Comparison of ENCODE assay signal across 8 cellular contexts in the genomic region with DNA sequence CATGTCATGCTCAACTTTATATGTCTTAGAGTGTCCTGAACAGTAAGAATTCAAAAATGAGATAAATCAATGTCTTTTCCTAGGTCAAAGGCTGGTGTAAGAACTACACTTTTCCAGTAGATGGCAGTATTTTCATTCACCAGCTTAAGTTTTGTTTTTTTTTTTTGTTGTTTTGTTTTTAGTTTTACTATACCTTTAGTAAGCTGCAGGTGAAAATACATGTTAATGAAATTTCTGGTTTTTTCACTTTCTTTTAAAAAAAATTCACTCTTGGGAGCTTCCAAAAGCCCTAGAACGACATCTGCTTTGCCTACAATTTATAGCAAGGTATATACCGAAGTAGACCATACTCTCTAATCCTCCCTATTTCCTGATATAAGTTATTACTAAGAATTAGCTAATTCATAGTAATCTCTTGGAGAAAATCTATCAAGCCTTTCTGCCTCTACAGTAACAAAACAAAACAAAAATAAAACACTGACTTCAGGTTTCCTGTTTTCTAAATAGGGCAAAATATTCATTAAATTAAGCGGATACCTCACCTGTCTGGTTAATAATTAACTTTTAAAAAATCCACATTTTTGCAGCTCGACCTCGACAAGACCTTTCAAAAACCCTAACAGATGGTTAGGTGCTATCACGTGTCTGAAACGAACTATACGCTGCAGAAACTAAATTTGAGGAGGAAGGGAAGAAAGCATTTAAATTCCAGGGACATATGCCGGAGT. TPM values are rescaled to one million over a fixed set of nuclear protein-coding genes. Genes with fewer than 3 reads are reported as not detected.
A peak's percentile ranks its signal among the peaks of the same experiment; 100 is the strongest.
DNase-seq lines count a peak whose midpoint lies in the region; ATAC-seq and TF ChIP-seq lines count a peak whose summit lies in the region.

No MANE protein-coding gene starts in this region.

- no peaks in the 10 kb centered on the region for H3K36me3 ChIP-seq in vagina

- H3K4me1 Mint-ChIP-seq in CD14-positive monocyte (peaks cover 25% of the 10 kb centered on the region), memory B cell (peaks cover 11% of the 10 kb centered on the region)
- H3K4me1 Mint-ChIP-seq in central memory CD8-positive, alpha-beta T cell, result peaks cover 11% of the 10 kb centered on the region

- no peak for TF ChIP-seq POLR2A in vagina (IDR thresholded peaks at IDR 0.05)

- peak; percentile 94 for TF ChIP-seq CTCF in CD14-positive monocyte (IDR thresholded peaks at IDR 0.05)
- TF ChIP-seq CTCF in GM20000 (IDR thresholded peaks at IDR 0.05; ENCODE audit: extremely low read depth, missing control alignments), result peak; percentile 71
- peak; percentile 75 to 86 (median 83) for TF ChIP-seq CTCF in vagina (IDR thresholded peaks at IDR 0.05)

- H3K4me3 ChIP-seq in vagina, result peak overlapping the region; percentile 75 to 86

- H3K27ac Mint-ChIP-seq in CD14-positive monocyte, result no peak overlapping the region
- H3K27ac Mint-ChIP-seq in central memory CD8-positive, alpha-beta T cell (ENCODE audit: low read depth), result no peak overlapping the region
- peak overlapping the region; percentile 98 for H3K27ac Mint-ChIP-seq in memory B cell

- no peak for ATAC-seq in central memory CD8-positive, alpha-beta T cell (replicated peaks; ENCODE audit: extremely low read depth, poor library complexity, severe bottlenecking)
- ATAC-seq in memory B cell (ENCODE audit: low read depth), result no peak
- ATAC-seq in GM19395 (IDR thresholded peaks at IDR 0.05; ENCODE audit: unreplicated experiment), result no peak

- DNase-seq in CD14-positive monocyte (ENCODE audit: low spot score) (no peak), GM20000 (ENCODE audit: low spot score) (peak; percentile 48), NCI-H69 (lab: John Stamatoyannopoulos, UW) (peak; percentile 55), memory B cell (ENCODE audit: low spot score in 2 of 2) (peak in 1 of 2 donors; percentile 37), vagina (ENCODE audit: extremely low spot score in 2 of 2) (no peak)
- no peak for DNase-seq in central memory CD8-positive, alpha-beta T cell (ENCODE audit: low spot score in 2 of 2)
- no peak for DNase-seq in activated effector memory CD4-positive, alpha-beta T cell treated with Interleukin-2 at 50 U/mL for 16 hours

- intact Hi-C loops in CD14-positive monocyte (cut with micrococcal nuclease) (loop anchor here (2.0 to 5.0 kb wide), 3 partner anchors 209 to 243 kb away; no protein-coding TSS in a partner anchor), vagina (cut with DNase I) (no loop called here)

- peaks cover 0 to 10% (median 2%) of the 10 kb centered on the region in 7 donors for H3K9me3 Mint-ChIP-seq in CD14-positive monocyte
- no peaks in the 10 kb centered on the region for H3K9me3 Mint-ChIP-seq in central memory CD8-positive, alpha-beta T cell
- no peaks in the 10 kb centered on the region for H3K9me3 Mint-ChIP-seq in memory B cell

- H3K27ac ChIP-seq in vagina, result peak overlapping the region; percentile 99

- H3K27me3 ChIP-seq in vagina, result no peaks in the 10 kb centered on the region

- peak overlapping the region; percentile 37 to 92 for H3K4me3 Mint-ChIP-seq in CD14-positive monocyte
- H3K4me3 Mint-ChIP-seq in central memory CD8-positive, alpha-beta T cell, result peak overlapping the region; percentile 84
- peak overlapping the region; percentile 88 for H3K4me3 Mint-ChIP-seq in memory B cell

- peaks cover 2 to 10% of the 10 kb centered on the region in 2 donors for H3K36me3 Mint-ChIP-seq in CD14-positive monocyte
- peaks cover 6% of the 10 kb centered on the region for H3K36me3 Mint-ChIP-seq in central memory CD8-positive, alpha-beta T cell (ENCODE audit: insufficient read depth)
- H3K36me3 Mint-ChIP-seq in memory B cell, result no peaks in the 10 kb centered on the region

- H3K27me3 Mint-ChIP-seq in CD14-positive monocyte (ENCODE audit: low read depth in 3 of 3), result peaks cover 37 to 54% (median 47%) of the 10 kb centered on the region in 3 donors
- H3K27me3 Mint-ChIP-seq in central memory CD8-positive, alpha-beta T cell, result peaks cover 35% of the 10 kb centered on the region
- no peaks in the 10 kb centered on the region for H3K27me3 Mint-ChIP-seq in memory B cell

- peaks cover 25% of the 10 kb centered on the region for H3K4me1 ChIP-seq in vagina

- H3K9me3 ChIP-seq in vagina, result no peaks in the 10 kb centered on the region

RNA-seq across cellular contexts. Expression of a gene that starts 2.7 kb away (rescaled TPM):
- 1 to 10 TPM; 4.2 to 8.6 TPM for polyA plus RNA-seq in CD14-positive monocyte
- total RNA-seq in vagina, result 43.0 TPM

RNA-seq across cellular contexts. Expression of a gene that starts 54.5 kb away (rescaled TPM):
- polyA plus RNA-seq in CD14-positive monocyte, result 10 to 100 TPM; 18.6 to 19.4 TPM
- 9.6 TPM for total RNA-seq in vagina

Comparison
In these comparisons a context has a peak if more than half of its experiments do, and no peak if none do; other contexts are left out.
1. DNase-seq: peak in GM20000 (single experiment) and NCI-H69 (single experiment); none in CD14-positive monocyte (single experiment), central memory CD8-positive, alpha-beta T cell (0 of 2), vagina (0 of 2) and activated effector memory CD4-positive, alpha-beta T cell treated with Interleukin-2 at 50 U/mL for 16 hours (single experiment).
2. Peak in every context shown above with its lines, with median percentiles within 50 percentile points of each other: H3K4me3 Mint-ChIP-seq and CTCF ChIP-seq.